8 cellular contexts compared by ENCODE assay signal in the genomic region with DNA sequence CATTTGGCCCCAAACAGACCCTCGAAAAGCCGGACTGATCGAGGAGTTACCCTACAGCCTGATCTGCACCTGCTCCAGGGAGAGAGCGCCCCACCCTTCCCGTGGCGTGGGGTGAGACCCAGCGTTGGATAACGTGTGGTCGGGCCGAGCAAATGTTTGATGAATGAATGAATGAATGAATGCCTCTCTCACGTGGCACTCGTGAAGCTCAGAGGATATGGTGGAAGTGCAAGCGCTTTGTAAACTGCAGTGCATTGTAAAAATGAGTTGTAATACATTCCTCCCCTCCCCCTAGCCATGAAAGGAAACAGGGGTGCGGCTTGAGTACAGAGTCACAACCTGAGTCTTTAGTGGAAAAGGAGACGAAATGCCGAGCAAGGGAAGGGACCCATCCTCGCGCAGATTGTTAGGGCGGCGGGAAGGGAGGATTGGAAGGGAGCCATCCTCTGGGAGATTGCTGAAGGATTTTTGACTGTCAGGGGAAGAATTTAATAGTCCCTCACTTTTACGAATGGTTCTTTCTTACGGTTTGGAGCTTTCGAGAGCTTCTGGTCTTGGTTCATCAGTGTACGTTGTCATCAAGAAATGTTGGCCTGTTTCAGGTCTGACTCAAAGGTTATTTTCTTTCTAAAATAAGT. TPM values are rescaled to one million over a fixed set of nuclear protein-coding genes. Genes with fewer than 3 reads are reported as not detected.
DNase-seq lines count a peak whose midpoint lies in the region; ATAC-seq, FAIRE-seq and TF ChIP-seq lines count a peak whose summit lies in the region.

No MANE protein-coding gene starts in this region.

- FAIRE-seq in GM12892 (lab: Jason Lieb, UNC): no peak

- peak overlapping the region; percentile 97 for H3K27ac Mint-ChIP-seq in CD8-positive, alpha-beta T cell

- H3K9me3 Mint-ChIP-seq in CD8-positive, alpha-beta T cell: no peaks in the 10 kb centered on the region

- CTCF ChIA-PET in CD8-positive, alpha-beta T cell (lab: Charles Lee): interaction anchor here (0.6 to 4.5 kb wide), 9 partner anchors 11 to 120 kb away, joined by 3 to 26 read pairs (median 4); no protein-coding TSS in a partner anchor

- peak in 2 of 7 experiments; percentile 60 to 81 for DNase-seq in CD8-positive, alpha-beta T cell
- DNase-seq in RWPE2 (ENCODE audit: low spot score) (no peak), cardiac fibroblast (ENCODE audit: low read depth in 2 of 2) (peak; percentile 47 to 61), kidney epithelial cell (ENCODE audit: low read depth) (no peak), GM12892 (ENCODE audit: insufficient read length) (no peak)
- peak; percentile 9 for DNase-seq in stimulated activated CD8-positive, alpha-beta memory T cell treated with anti-CD3 and anti-CD28 coated beads, Interleukin-12 subunit alpha, Interleukin-12 subunit beta, amount 100 ng/mL, for 24 hours (ENCODE audit: extremely low read depth)

- H3K9me3 ChIP-seq in CD8-positive, alpha-beta T cell (ENCODE audit: low read length): no peaks in the 10 kb centered on the region
- no peaks in the 10 kb centered on the region for H3K9me3 ChIP-seq in RWPE2 (ENCODE audit: severe bottlenecking)

- H3K27ac ChIP-seq in CD8-positive, alpha-beta T cell (ENCODE audit: low read depth, low read length): peak overlapping the region; percentile 98
- peak overlapping the region; percentile 77 for H3K27ac ChIP-seq in RWPE2 (ENCODE audit: poor library complexity, severe bottlenecking)

- no peaks in the 10 kb centered on the region for H3K27me3 ChIP-seq in CD8-positive, alpha-beta T cell (ENCODE audit: insufficient read depth, low read length)
- H3K27me3 ChIP-seq in RWPE2 (ENCODE audit: insufficient read depth, poor library complexity, severe bottlenecking) (no peaks in the 10 kb centered on the region), kidney epithelial cell (ENCODE audit: control insufficient read depth, insufficient read depth, low read length) (no peaks in the 10 kb centered on the region)

- H3K4me1 ChIP-seq in CD8-positive, alpha-beta T cell (ENCODE audit: insufficient read depth, low read length): peaks cover 50% of the 10 kb centered on the region
- H3K4me1 ChIP-seq in RWPE2 (ENCODE audit: insufficient read depth, poor library complexity, severe bottlenecking): peaks cover 24% of the 10 kb centered on the region

- H3K4me3 ChIP-seq in CD8-positive, alpha-beta T cell (ENCODE audit: low read depth, low read length): peak overlapping the region; percentile 79
- H3K4me3 ChIP-seq in RWPE2 (ENCODE audit: severe bottlenecking) (peak overlapping the region; percentile 83), cardiac fibroblast (replicated peaks in 1 of 2; ENCODE audit: low read depth in 2 of 2, low read length in 2 of 2) (peak overlapping the region; percentile 96 to 98), kidney epithelial cell (ENCODE audit: low read depth, low read length) (peak overlapping the region; percentile 72)

- POLR2A ChIA-PET in CD8-positive, alpha-beta T cell (lab: Charles Lee): interaction anchor here (0.6 to 4.5 kb wide), 20 partner anchors 9 to 1437 kb away, joined by 3 to 48 read pairs (median 4); partner anchors contain the start of genes ARFIP1, RPS3A, TIGD4 and TMEM154

- peaks cover 3% of the 10 kb centered on the region for H3K36me3 ChIP-seq in CD8-positive, alpha-beta T cell (ENCODE audit: insufficient read depth, low read length)
- H3K36me3 ChIP-seq in RWPE2 (ENCODE audit: low read depth) (peaks cover 4% of the 10 kb centered on the region), kidney epithelial cell (ENCODE audit: control insufficient read depth, insufficient read depth, low read length) (no peaks in the 10 kb centered on the region)

- ATAC-seq in CD8-positive, alpha-beta T cell: peak; percentile 58
- ATAC-seq in GM19035 (IDR thresholded peaks at IDR 0.05; ENCODE audit: unreplicated experiment) (peak; percentile 36), HG03175 (IDR thresholded peaks at IDR 0.05; ENCODE audit: unreplicated experiment) (peak; percentile 44), RWPE2 (ENCODE audit: low read depth) (peak; percentile 42)

- TF ChIP-seq POLR2A in GM12892 (IDR thresholded peaks at IDR 0.05; ENCODE audit: low read depth, low read length): no peak

- H3K4me3 Mint-ChIP-seq in CD8-positive, alpha-beta T cell: peak overlapping the region; percentile 87

- TF ChIP-seq CTCF in CD8-positive, alpha-beta T cell (IDR thresholded peaks at IDR 0.05): no peak
- TF ChIP-seq CTCF in RWPE2 (IDR thresholded peaks at IDR 0.05; ENCODE audit: poor library complexity, severe bottlenecking): no peak
- TF ChIP-seq CTCF in cardiac fibroblast (IDR thresholded peaks at IDR 0.05; ENCODE audit: low read depth, low read length): no peak
- TF ChIP-seq CTCF in kidney epithelial cell (IDR thresholded peaks at IDR 0.05; ENCODE audit: insufficient read depth, low read length, poor library complexity, severe bottlenecking): no peak

- intact Hi-C loops in CD8-positive, alpha-beta T cell (cut with DNase I, micrococcal nuclease): loop anchor here (1.0 to 10.0 kb wide), 14 partner anchors 17 to 1521 kb away; partner anchors contain the start of genes ARFIP1 (in 2 of the 2), GATB (in 2 of the 2), LRBA (in 2 of the 2) and RPS3A (in 2 of the 2)

- H3K4me1 Mint-ChIP-seq in CD8-positive, alpha-beta T cell (ENCODE audit: low read depth): peaks cover 62% of the 10 kb centered on the region

- no peaks in the 10 kb centered on the region for H3K27me3 Mint-ChIP-seq in CD8-positive, alpha-beta T cell (ENCODE audit: low read depth)

- peaks cover 28% of the 10 kb centered on the region for H3K36me3 Mint-ChIP-seq in CD8-positive, alpha-beta T cell

RNA-seq across cellular contexts. Expression of gene FBXW7, which starts 0.8 kb away (rescaled TPM):
- 100 to 1,000 TPM; 129 to 135 TPM for total RNA-seq in CD8-positive, alpha-beta T cell
- 21.8 and 29.8 TPM in 2 replicates for total RNA-seq in kidney epithelial cell
- polyA plus RNA-seq in GM12892 (2012; ENCODE audit: missing spikeins): 61.2 TPM

Comparison
In these comparisons a context has a peak if more than half of its experiments do, and no peak if none do; other contexts are left out.
1. DNase-seq: peak in cardiac fibroblast (2 of 2) and stimulated activated CD8-positive, alpha-beta memory T cell treated with anti-CD3 and anti-CD28 coated beads, Interleukin-12 subunit alpha, Interleukin-12 subunit beta, amount 100 ng/mL, for 24 hours (single experiment); none in RWPE2 (single experiment), kidney epithelial cell (single experiment) and GM12892 (single experiment).
2. Peak in every context shown above with its lines, with median percentiles within 50 percentile points of each other: ATAC-seq and H3K4me3 ChIP-seq.